1 cellular context compared by ENCODE assay signal in the genomic region with DNA sequence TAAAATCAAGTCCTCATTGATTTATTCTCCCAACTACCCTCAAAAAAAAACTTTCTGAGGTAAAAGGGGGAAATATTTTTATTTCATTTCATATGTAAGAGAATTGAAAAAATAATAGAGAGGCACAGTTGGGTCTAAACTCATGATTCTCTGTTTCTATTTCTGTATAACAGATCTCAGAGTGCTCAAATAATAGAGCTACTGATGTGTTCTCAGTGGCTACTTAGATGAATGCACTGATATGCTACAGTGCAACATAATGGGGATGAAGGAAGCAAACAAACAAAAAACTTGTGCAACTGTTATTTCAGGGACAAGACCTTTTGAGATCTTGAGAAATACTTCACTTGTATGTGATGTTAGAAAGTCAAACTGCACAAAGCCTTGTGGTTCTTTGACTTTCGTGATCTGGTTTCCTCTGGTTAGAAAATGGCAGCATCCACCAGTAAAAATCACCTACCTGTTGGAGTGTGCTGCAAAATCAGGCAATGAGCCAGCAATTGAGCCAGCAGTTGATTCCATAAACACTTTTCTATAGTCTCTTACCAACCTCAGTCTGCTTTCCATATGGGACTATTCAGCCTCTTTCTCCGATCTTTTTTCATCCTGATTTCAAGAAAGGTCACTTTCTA.
TF ChIP-seq lines count a peak whose summit lies in the region.

No MANE protein-coding gene starts in this region.

TF ChIP-seq in GM23338, 12 proteins besides CTCF, POLR2A, EP300 and RAD21 (continued from another document):
- TF ChIP-seq, protein P1, sequence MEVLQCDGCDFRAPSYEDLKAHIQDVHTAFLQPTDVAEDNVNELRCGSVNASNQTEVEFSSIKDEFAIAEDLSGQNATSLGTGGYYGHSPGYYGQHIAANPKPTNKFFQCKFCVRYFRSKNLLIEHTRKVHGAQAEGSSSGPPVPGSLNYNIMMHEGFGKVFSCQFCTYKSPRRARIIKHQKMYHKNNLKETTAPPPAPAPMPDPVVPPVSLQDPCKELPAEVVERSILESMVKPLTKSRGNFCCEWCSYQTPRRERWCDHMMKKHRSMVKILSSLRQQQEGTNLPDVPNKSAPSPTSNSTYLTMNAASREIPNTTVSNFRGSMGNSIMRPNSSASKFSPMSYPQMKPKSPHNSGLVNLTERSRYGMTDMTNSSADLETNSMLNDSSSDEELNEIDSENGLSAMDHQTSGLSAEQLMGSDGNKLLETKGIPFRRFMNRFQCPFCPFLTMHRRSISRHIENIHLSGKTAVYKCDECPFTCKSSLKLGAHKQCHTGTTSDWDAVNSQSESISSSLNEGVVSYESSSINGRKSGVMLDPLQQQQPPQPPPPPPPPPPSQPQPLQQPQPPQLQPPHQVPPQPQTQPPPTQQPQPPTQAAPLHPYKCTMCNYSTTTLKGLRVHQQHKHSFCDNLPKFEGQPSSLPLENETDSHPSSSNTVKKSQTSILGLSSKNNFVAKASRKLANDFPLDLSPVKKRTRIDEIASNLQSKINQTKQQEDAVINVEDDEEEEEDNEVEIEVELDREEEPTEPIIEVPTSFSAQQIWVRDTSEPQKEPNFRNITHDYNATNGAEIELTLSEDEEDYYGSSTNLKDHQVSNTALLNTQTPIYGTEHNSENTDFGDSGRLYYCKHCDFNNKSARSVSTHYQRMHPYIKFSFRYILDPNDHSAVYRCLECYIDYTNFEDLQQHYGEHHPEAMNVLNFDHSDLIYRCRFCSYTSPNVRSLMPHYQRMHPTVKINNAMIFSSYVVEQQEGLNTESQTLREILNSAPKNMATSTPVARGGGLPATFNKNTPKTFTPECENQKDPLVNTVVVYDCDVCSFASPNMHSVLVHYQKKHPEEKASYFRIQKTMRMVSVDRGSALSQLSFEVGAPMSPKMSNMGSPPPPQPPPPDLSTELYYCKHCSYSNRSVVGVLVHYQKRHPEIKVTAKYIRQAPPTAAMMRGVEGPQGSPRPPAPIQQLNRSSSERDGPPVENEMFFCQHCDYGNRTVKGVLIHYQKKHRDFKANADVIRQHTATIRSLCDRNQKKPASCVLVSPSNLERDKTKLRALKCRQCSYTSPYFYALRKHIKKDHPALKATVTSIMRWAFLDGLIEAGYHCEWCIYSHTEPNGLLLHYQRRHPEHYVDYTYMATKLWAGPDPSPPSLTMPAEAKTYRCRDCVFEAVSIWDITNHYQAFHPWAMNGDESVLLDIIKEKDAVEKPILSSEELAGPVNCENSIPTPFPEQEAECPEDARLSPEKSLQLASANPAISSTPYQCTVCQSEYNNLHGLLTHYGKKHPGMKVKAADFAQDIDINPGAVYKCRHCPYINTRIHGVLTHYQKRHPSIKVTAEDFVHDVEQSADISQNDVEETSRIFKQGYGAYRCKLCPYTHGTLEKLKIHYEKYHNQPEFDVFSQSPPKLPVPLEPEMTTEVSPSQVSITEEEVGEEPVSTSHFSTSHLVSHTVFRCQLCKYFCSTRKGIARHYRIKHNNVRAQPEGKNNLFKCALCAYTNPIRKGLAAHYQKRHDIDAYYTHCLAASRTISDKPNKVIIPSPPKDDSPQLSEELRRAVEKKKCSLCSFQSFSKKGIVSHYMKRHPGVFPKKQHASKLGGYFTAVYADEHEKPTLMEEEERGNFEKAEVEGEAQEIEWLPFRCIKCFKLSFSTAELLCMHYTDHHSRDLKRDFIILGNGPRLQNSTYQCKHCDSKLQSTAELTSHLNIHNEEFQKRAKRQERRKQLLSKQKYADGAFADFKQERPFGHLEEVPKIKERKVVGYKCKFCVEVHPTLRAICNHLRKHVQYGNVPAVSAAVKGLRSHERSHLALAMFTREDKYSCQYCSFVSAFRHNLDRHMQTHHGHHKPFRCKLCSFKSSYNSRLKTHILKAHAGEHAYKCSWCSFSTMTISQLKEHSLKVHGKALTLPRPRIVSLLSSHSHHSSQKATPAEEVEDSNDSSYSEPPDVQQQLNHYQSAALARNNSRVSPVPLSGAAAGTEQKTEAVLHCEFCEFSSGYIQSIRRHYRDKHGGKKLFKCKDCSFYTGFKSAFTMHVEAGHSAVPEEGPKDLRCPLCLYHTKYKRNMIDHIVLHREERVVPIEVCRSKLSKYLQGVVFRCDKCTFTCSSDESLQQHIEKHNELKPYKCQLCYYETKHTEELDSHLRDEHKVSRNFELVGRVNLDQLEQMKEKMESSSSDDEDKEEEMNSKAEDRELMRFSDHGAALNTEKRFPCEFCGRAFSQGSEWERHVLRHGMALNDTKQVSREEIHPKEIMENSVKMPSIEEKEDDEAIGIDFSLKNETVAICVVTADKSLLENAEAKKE (CRISPR knock-in tag; IDR thresholded peaks at IDR 0.05), result no peak
- TF ChIP-seq NANOG (IDR thresholded peaks at IDR 0.05; ENCODE audit: borderline replicate concordance) (no peak), POLR2AphosphoS5 (IDR thresholded peaks at IDR 0.05; ENCODE audit: low read depth) (no peak), ZNF114 (CRISPR knock-in tag; IDR thresholded peaks at IDR 0.05) (no peak)
